ENCODE assay signal across 1 cellular context in genomic region chr12:49060237-49061156, GRCh38.
TF ChIP-seq lines count a peak whose summit lies in the region.

KMT2D (minus strand) TSS chr12:49060794; CDS start chr12:49055324, 5,470 bp downstream.

TF ChIP-seq in K562, 482 proteins besides CTCF, POLR2A, EP300 and RAD21 (continued from another document and continues in another):
- TF ChIP-seq ZBED1 (IDR thresholded peaks at IDR 0.05) (0 out of 2 replicates have a peak, but pooled peaks have one; percentile 27), STAT6 (CRISPR knock-in tag; IDR thresholded peaks at IDR 0.05) (no peak), HNRNPLL (IDR thresholded peaks at IDR 0.05; ENCODE audit: low read depth, low read length, poor library complexity, severe bottlenecking) (peak; percentile 57), EP400 (IDR thresholded peaks at IDR 0.05) (peak; percentile 99), SMAD4 (CRISPR knock-in tag; conservative IDR thresholded peaks at IDR 0.05) (peak; percentile 94), SRSF1 (IDR thresholded peaks at IDR 0.05; ENCODE audit: low read depth, low read length) (no peak), HDAC2 (IDR thresholded peaks at IDR 0.05) (peak; percentile 92), HDAC8 (tag; IDR thresholded peaks at IDR 0.05) (no peak), RNF2 (IDR thresholded peaks at IDR 0.05) (peak; percentile 91), LCOR (CRISPR knock-in tag; IDR thresholded peaks at IDR 0.05) (peak; percentile 82; the same call in 1 of the 2 replicates), RUNX1 (IDR thresholded peaks at IDR 0.05; ENCODE audit: low read depth) (0 out of 2 replicates have a peak, but pooled peaks have one; percentile 38), COPS2 (conservative IDR thresholded peaks at IDR 0.05) (no peak), JUND (IDR thresholded peaks at IDR 0.05; ENCODE audit: borderline replicate concordance, low read depth, low read length) (peak; percentile 80), JUND (tag; IDR thresholded peaks at IDR 0.05; ENCODE audit: borderline replicate concordance, low read depth, low read length) (peak; percentile 41; the same call in 2 of the 3 replicates), ZNF586 (CRISPR knock-in tag; conservative IDR thresholded peaks at IDR 0.05) (no peak), ZNF79 (CRISPR knock-in tag; IDR thresholded peaks at IDR 0.05; ENCODE audit: low read depth) (no peak), CBX3 (IDR thresholded peaks at IDR 0.05; ENCODE audit: borderline replicate concordance in 1 of 2, low read length in 2 of 2) (peak in 1 of 2 experiments; percentile 80; a peak in 1 of 3 replicates), ELF4 (CRISPR knock-in tag; IDR thresholded peaks at IDR 0.05) (no peak; the same call in 1 of the 2 replicates), PRPF4 (IDR thresholded peaks at IDR 0.05; ENCODE audit: insufficient read depth, low read depth, low read length, poor library complexity, severe bottlenecking) (peak; percentile 42), ESRRA (IDR thresholded peaks at IDR 0.05; ENCODE audit: borderline replicate concordance, low read depth) (0 out of 2 replicates have a peak, but pooled peaks have one; percentile 30), ETV1 (tag; conservative IDR thresholded peaks at IDR 0.05; ENCODE audit: low read depth) (peak; percentile 80), RFX5 (IDR thresholded peaks at IDR 0.05; ENCODE audit: low read depth, low read length) (no peak), PCBP1 (IDR thresholded peaks at IDR 0.05; ENCODE audit: low read depth, low read length, poor library complexity, severe bottlenecking) (peak; percentile 99), ZNF445 (CRISPR knock-in tag; IDR thresholded peaks at IDR 0.05; ENCODE audit: low read depth) (no peak), ELF1 (tag; IDR thresholded peaks at IDR 0.05) (peak; percentile 73), SAFB2 (IDR thresholded peaks at IDR 0.05; ENCODE audit: borderline replicate concordance, low read depth, low read length, severe bottlenecking) (no peak), ZNF589 (CRISPR knock-in tag; IDR thresholded peaks at IDR 0.05; ENCODE audit: low read depth) (no peak), HMBOX1 (IDR thresholded peaks at IDR 0.05) (no peak), PKNOX1 (IDR thresholded peaks at IDR 0.05) (no peak), SNIP1 (IDR thresholded peaks at IDR 0.05; ENCODE audit: low read depth) (no peak), ATF7 (IDR thresholded peaks at IDR 0.05) (peak; percentile 84), SPI1 (IDR thresholded peaks at IDR 0.05; ENCODE audit: borderline replicate concordance, low read depth, low read length) (0 out of 2 replicates have a peak, but pooled peaks have one; percentile 1), SETDB1 (IDR thresholded peaks at IDR 0.05; ENCODE audit: low read length) (no peak), TEAD4 (IDR thresholded peaks at IDR 0.05; ENCODE audit: low read length) (peak; percentile 59), TEAD4 (CRISPR knock-in tag; IDR thresholded peaks at IDR 0.05; ENCODE audit: borderline replicate concordance) (no peak), TOE1 (IDR thresholded peaks at IDR 0.05; ENCODE audit: borderline replicate concordance) (peak; percentile 93), TOE1 (CRISPR knock-in tag; IDR thresholded peaks at IDR 0.05; ENCODE audit: borderline replicate concordance, low read depth) (peak; percentile 86; the same call in 1 of the 2 replicates), MTA3 (IDR thresholded peaks at IDR 0.05; ENCODE audit: borderline replicate concordance) (peak; percentile 94), ARNT (IDR thresholded peaks at IDR 0.05) (peak; percentile 65 to 93; a peak in 2 of 4 replicates), NCOA1 (IDR thresholded peaks at IDR 0.05; ENCODE audit: low read depth) (peak; percentile 83), ZNF347 (CRISPR knock-in tag; IDR thresholded peaks at IDR 0.05; ENCODE audit: low read depth) (no peak), NFATC3 (IDR thresholded peaks at IDR 0.05) (no peak), SMARCA5 (IDR thresholded peaks at IDR 0.05) (no peak), TBL1XR1 (IDR thresholded peaks at IDR 0.05; ENCODE audit: low read length in 2 of 2) (0 out of 4 replicates have a peak, but pooled peaks of 1 of the 2 experiments have one; percentile 76), HDAC3 (IDR thresholded peaks at IDR 0.05; ENCODE audit: borderline replicate concordance, partially characterized antibody) (peak; percentile 79)
- TF ChIP-seq, protein P1, sequence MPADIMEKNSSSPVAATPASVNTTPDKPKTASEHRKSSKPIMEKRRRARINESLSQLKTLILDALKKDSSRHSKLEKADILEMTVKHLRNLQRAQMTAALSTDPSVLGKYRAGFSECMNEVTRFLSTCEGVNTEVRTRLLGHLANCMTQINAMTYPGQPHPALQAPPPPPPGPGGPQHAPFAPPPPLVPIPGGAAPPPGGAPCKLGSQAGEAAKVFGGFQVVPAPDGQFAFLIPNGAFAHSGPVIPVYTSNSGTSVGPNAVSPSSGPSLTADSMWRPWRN (IDR thresholded peaks at IDR 0.05; ENCODE audit: low read depth), result 0 out of 2 replicates have a peak, but pooled peaks have one; percentile 53
- TF ChIP-seq, protein P2, sequence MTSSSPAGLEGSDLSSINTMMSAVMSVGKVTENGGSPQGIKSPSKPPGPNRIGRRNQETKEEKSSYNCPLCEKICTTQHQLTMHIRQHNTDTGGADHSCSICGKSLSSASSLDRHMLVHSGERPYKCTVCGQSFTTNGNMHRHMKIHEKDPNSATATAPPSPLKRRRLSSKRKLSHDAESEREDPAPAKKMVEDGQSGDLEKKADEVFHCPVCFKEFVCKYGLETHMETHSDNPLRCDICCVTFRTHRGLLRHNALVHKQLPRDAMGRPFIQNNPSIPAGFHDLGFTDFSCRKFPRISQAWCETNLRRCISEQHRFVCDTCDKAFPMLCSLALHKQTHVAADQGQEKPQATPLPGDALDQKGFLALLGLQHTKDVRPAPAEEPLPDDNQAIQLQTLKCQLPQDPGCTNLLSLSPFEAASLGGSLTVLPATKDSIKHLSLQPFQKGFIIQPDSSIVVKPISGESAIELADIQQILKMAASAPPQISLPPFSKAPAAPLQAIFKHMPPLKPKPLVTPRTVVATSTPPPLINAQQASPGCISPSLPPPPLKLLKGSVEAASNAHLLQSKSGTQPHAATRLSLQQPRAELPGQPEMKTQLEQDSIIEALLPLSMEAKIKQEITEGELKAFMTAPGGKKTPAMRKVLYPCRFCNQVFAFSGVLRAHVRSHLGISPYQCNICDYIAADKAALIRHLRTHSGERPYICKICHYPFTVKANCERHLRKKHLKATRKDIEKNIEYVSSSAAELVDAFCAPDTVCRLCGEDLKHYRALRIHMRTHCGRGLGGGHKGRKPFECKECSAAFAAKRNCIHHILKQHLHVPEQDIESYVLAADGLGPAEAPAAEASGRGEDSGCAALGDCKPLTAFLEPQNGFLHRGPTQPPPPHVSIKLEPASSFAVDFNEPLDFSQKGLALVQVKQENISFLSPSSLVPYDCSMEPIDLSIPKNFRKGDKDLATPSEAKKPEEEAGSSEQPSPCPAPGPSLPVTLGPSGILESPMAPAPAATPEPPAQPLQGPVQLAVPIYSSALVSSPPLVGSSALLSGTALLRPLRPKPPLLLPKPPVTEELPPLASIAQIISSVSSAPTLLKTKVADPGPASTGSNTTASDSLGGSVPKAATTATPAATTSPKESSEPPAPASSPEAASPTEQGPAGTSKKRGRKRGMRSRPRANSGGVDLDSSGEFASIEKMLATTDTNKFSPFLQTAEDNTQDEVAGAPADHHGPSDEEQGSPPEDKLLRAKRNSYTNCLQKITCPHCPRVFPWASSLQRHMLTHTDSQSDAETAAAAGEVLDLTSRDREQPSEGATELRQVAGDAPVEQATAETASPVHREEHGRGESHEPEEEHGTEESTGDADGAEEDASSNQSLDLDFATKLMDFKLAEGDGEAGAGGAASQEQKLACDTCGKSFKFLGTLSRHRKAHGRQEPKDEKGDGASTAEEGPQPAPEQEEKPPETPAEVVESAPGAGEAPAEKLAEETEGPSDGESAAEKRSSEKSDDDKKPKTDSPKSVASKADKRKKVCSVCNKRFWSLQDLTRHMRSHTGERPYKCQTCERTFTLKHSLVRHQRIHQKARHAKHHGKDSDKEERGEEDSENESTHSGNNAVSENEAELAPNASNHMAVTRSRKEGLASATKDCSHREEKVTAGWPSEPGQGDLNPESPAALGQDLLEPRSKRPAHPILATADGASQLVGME (CRISPR knock-in tag; IDR thresholded peaks at IDR 0.05), result no peak
- TF ChIP-seq, protein P3, sequence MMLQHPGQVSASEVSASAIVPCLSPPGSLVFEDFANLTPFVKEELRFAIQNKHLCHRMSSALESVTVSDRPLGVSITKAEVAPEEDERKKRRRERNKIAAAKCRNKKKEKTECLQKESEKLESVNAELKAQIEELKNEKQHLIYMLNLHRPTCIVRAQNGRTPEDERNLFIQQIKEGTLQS (IDR thresholded peaks at IDR 0.05), result peak; percentile 79
- TF ChIP-seq, protein P3 (CRISPR knock-in tag; conservative IDR thresholded peaks at IDR 0.05), result peak; percentile 59; the same call in 1 of the 2 replicates
- TF ChIP-seq, protein P4, sequence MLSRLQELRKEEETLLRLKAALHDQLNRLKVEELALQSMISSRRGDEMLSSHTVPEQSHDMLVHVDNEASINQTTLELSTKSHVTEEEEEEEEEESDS (CRISPR knock-in tag; IDR thresholded peaks at IDR 0.05), result no peak
- TF ChIP-seq, protein P5, sequence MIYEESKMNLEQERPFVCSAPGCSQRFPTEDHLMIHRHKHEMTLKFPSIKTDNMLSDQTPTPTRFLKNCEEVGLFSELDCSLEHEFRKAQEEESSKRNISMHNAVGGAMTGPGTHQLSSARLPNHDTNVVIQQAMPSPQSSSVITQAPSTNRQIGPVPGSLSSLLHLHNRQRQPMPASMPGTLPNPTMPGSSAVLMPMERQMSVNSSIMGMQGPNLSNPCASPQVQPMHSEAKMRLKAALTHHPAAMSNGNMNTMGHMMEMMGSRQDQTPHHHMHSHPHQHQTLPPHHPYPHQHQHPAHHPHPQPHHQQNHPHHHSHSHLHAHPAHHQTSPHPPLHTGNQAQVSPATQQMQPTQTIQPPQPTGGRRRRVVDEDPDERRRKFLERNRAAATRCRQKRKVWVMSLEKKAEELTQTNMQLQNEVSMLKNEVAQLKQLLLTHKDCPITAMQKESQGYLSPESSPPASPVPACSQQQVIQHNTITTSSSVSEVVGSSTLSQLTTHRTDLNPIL (CRISPR knock-in tag; IDR thresholded peaks at IDR 0.05), result no peak
- TF ChIP-seq, protein P6, sequence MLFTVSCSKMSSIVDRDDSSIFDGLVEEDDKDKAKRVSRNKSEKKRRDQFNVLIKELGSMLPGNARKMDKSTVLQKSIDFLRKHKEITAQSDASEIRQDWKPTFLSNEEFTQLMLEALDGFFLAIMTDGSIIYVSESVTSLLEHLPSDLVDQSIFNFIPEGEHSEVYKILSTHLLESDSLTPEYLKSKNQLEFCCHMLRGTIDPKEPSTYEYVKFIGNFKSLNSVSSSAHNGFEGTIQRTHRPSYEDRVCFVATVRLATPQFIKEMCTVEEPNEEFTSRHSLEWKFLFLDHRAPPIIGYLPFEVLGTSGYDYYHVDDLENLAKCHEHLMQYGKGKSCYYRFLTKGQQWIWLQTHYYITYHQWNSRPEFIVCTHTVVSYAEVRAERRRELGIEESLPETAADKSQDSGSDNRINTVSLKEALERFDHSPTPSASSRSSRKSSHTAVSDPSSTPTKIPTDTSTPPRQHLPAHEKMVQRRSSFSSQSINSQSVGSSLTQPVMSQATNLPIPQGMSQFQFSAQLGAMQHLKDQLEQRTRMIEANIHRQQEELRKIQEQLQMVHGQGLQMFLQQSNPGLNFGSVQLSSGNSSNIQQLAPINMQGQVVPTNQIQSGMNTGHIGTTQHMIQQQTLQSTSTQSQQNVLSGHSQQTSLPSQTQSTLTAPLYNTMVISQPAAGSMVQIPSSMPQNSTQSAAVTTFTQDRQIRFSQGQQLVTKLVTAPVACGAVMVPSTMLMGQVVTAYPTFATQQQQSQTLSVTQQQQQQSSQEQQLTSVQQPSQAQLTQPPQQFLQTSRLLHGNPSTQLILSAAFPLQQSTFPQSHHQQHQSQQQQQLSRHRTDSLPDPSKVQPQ (CRISPR knock-in tag; IDR thresholded peaks at IDR 0.05; ENCODE audit: borderline replicate concordance), result no peak
- TF ChIP-seq, protein P7, sequence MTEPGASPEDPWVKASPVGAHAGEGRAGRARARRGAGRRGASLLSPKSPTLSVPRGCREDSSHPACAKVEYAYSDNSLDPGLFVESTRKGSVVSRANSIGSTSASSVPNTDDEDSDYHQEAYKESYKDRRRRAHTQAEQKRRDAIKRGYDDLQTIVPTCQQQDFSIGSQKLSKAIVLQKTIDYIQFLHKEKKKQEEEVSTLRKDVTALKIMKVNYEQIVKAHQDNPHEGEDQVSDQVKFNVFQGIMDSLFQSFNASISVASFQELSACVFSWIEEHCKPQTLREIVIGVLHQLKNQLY (CRISPR knock-in tag; conservative IDR thresholded peaks at IDR 0.05), result 0 out of 4 replicates have a peak, but pooled peaks of 1 of the 2 experiments have one; percentile 69
